In genomic region chr7:84060000-84060399, GRCh38 we compare ENCODE assay signal across 22 cellular contexts.
"Had no signal": no experiment of that assay in that cellular context is flagged by ENCODE, and none has a peak within 500 bp of the region (broad histone marks: within the 10 kb centered on the region; RNA-seq: fewer than 3 reads in every experiment).

No MANE protein-coding gene starts in this region.

- H3K27me3 Mint-ChIP-seq: activated naive CD4-positive, alpha-beta T cell treated with anti-CD3 and anti-CD28 coated beads, Interleukin-2, amount 10 ng/mL, durations not matched to agents 7 days and 5 days; dendritic cell treated with granulocyte-macrophage colony-stimulating factor and Interleukin-4, amounts not matched to agents 40 ng/mL and 50 ng/mL, for 4 days; stimulated activated naive CD8-positive, alpha-beta T cell treated with anti-CD3 and anti-CD28 coated beads, Interleukin-15, amount 100 ng/mL, for 72 hours had no signal

- DNase-seq: activated CD4-positive, alpha-beta T cell treated with anti-CD3 and anti-CD28 coated beads, Interleukin-2, amount 50 U/mL, for 1 hour; activated CD8-positive, alpha-beta memory T cell treated with anti-CD3 and anti-CD28 coated beads for 24 hours; activated CD8-positive, alpha-beta memory T cell treated with anti-CD3 and anti-CD28 coated beads, Interleukin-2, amount 50 U/mL, for 48 hours; activated effector memory CD4-positive, alpha-beta T cell treated with Interleukin-2 at 50 U/mL for 16 hours; activated naive CD4-positive, alpha-beta T cell treated with anti-CD3 and anti-CD28 coated beads, Interleukin-2, amount 10 ng/mL, durations not matched to agents 7 days and 5 days; activated T-cell treated with anti-CD3 and anti-CD28 coated beads, Interleukin-2, amount 50 U/mL, for 48 hours; aorta; effector memory CD4-positive, alpha-beta T cell; foreskin fibroblast; glutamatergic neuron; hypothalamus; left lung; nephron progenitor cell; nucleus accumbens; stimulated activated CD4-positive, alpha-beta T cell treated with anti-CD3 and anti-CD28 coated beads, Interleukin-4, amount 100 ng/mL, for 1 hour; stimulated activated naive CD8-positive, alpha-beta T cell treated with anti-CD3 and anti-CD28 coated beads, Interleukin-15, amount 100 ng/mL, for 72 hours; transverse colon had no signal

- H3K4me1 ChIP-seq: left lung, suprapubic skin, vagina had no signal

- H3K36me3 ChIP-seq: left lung, suprapubic skin, transverse colon, vagina had no signal

- H3K9me3 ChIP-seq: left lung, suprapubic skin, transverse colon, vagina had no signal

- H3K27ac Mint-ChIP-seq: activated naive CD4-positive, alpha-beta T cell treated with anti-CD3 and anti-CD28 coated beads, Interleukin-2, amount 10 ng/mL, durations not matched to agents 7 days and 5 days; dendritic cell treated with granulocyte-macrophage colony-stimulating factor and Interleukin-4, amounts not matched to agents 40 ng/mL and 50 ng/mL, for 4 days; nephron progenitor cell; stimulated activated naive CD8-positive, alpha-beta T cell treated with anti-CD3 and anti-CD28 coated beads, Interleukin-15, amount 100 ng/mL, for 72 hours had no signal

- H3K27ac ChIP-seq: left lung, suprapubic skin, transverse colon, vagina had no signal

- H3K4me2 ChIP-seq: smooth muscle cell had no signal

- H3K4me3 Mint-ChIP-seq: activated naive CD4-positive, alpha-beta T cell treated with anti-CD3 and anti-CD28 coated beads, Interleukin-2, amount 10 ng/mL, durations not matched to agents 7 days and 5 days; dendritic cell treated with granulocyte-macrophage colony-stimulating factor and Interleukin-4, amounts not matched to agents 40 ng/mL and 50 ng/mL, for 4 days; nephron progenitor cell; stimulated activated naive CD8-positive, alpha-beta T cell treated with anti-CD3 and anti-CD28 coated beads, Interleukin-15, amount 100 ng/mL, for 72 hours had no signal

- H3K27me3 ChIP-seq: left lung, suprapubic skin, transverse colon, vagina had no signal

- H3K9me3 Mint-ChIP-seq: stimulated activated naive CD8-positive, alpha-beta T cell treated with anti-CD3 and anti-CD28 coated beads, Interleukin-15, amount 100 ng/mL, for 72 hours had no signal

- H3K4me3 ChIP-seq: left lung, smooth muscle cell, suprapubic skin, transverse colon, vagina had no signal

- ATAC-seq: sciatic nerve; stimulated activated naive CD8-positive, alpha-beta T cell treated with anti-CD3 and anti-CD28 coated beads, Interleukin-15, amount 100 ng/mL, for 72 hours had no signal

- H3K4me1 Mint-ChIP-seq: nephron progenitor cell had no signal
